In genomic region chr14:81110186-81110585, GRCh38 we compare ENCODE assay signal across 4 cellular contexts.
"Had no signal": no experiment of that assay in that cellular context is flagged by ENCODE, and none has a peak within 500 bp of the region (broad histone marks: within the 10 kb centered on the region; RNA-seq: fewer than 3 reads in every experiment).

No MANE protein-coding gene starts in this region.

- H3K4me3 ChIP-seq: GM23338 had no signal

- DNase-seq: H9, HCEC 1CT, IMR-90 had no signal
